8 cellular contexts compared by ENCODE assay signal in the genomic region with DNA sequence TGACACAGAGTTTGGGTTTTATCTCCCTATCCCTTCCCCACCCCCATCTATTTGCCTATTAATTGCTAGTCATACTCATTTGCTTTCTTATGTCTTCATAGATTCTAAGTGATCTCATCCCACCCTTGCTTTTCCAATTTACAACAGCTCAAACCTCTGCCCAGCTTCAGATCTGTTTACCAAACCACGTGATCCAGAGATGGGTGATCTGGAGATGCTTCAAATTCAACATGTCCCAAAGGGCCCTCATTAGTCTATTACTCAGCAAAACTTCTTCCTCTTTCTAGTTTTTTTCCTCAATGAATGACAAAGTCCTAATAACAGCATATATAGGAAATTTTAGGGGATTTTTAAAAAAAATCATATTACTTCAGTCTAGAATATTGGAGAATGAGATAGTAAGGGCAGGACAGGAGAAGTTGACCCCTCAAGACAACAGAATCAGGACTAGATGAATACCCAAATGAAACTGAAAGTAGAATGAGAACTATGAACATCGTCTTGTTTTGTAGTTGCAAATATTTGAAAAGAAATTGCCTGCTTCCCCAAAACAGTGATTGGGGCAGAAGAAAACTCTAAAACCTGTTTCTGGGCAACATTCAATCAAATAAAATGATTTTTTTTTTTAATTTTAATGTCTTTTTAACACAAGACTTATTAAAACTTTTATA.
DNase-seq lines count a peak whose midpoint lies in the region; ATAC-seq lines count a peak whose summit lies in the region.

No MANE protein-coding gene starts in this region.

- no peak for DNase-seq in activated CD8-positive, alpha-beta memory T cell treated with anti-CD3 and anti-CD28 coated beads, Interleukin-2, amount 10 ng/mL, durations not matched to agents 7 days and 5 days
- DNase-seq in activated CD8-positive, alpha-beta memory T cell treated with anti-CD3 and anti-CD28 coated beads, Interleukin-2, amount 50 U/mL, for 4 hours = no peak
- no peak for DNase-seq in activated naive CD4-positive, alpha-beta T cell treated with anti-CD3 and anti-CD28 coated beads, Interleukin-2, amount 50 U/mL, for 72 hours (ENCODE audit: low spot score in 2 of 2)
- no peak for DNase-seq in stimulated activated naive B cell treated with anti-CD40 and anti-IgM and Interleukin-4, amounts not matched to agents 10 μg/mL and 1 μg/mL and 100 μg/mL, for 72 hours
- no peak for DNase-seq in NCI-H146 treated with DMSO at 0.1 percent for 48 hours (lab: John Stamatoyannopoulos, UW; ENCODE audit: unreplicated experiment)
- DNase-seq in midbrain (lab: John Stamatoyannopoulos, UW) = no peak
- DNase-seq in GOT3 (lab: John Stamatoyannopoulos, UW) = no peak

- peak; percentile 66 for ATAC-seq in activated CD8-positive, alpha-beta memory T cell treated with anti-CD3 and anti-CD28 coated beads, Interleukin-2, amount 10 ng/mL, durations not matched to agents 7 days and 5 days
- ATAC-seq in HG03139 (IDR thresholded peaks at IDR 0.05; ENCODE audit: unreplicated experiment) = peak; percentile 65
- ATAC-seq in activated naive CD4-positive, alpha-beta T cell treated with anti-CD3 and anti-CD28 coated beads, Interleukin-2, amount 50 U/mL, for 72 hours = no peak
- peak; percentile 54 to 68 for ATAC-seq in stimulated activated naive B cell treated with anti-CD40 and anti-IgM and Interleukin-4, amounts not matched to agents 10 μg/mL and 1 μg/mL and 100 μg/mL, for 72 hours (replicated peaks)

- H3K36me3 Mint-ChIP-seq in activated CD8-positive, alpha-beta memory T cell treated with anti-CD3 and anti-CD28 coated beads, Interleukin-2, amount 10 ng/mL, durations not matched to agents 7 days and 5 days = peaks cover 15% of the 10 kb centered on the region
- H3K36me3 Mint-ChIP-seq in activated naive CD4-positive, alpha-beta T cell treated with anti-CD3 and anti-CD28 coated beads, Interleukin-2, amount 50 U/mL, for 72 hours = peaks cover 0 to 9% of the 10 kb centered on the region in 2 donors
- no peaks in the 10 kb centered on the region for H3K36me3 Mint-ChIP-seq in stimulated activated naive B cell treated with anti-CD40 and anti-IgM and Interleukin-4, amounts not matched to agents 10 μg/mL and 1 μg/mL and 100 μg/mL, for 72 hours

- no peaks in the 10 kb centered on the region for H3K9me3 Mint-ChIP-seq in activated CD8-positive, alpha-beta memory T cell treated with anti-CD3 and anti-CD28 coated beads, Interleukin-2, amount 10 ng/mL, durations not matched to agents 7 days and 5 days (ENCODE audit: low read depth)
- peaks cover 19% of the 10 kb centered on the region in 2 donors for H3K9me3 Mint-ChIP-seq in activated naive CD4-positive, alpha-beta T cell treated with anti-CD3 and anti-CD28 coated beads, Interleukin-2, amount 50 U/mL, for 72 hours
- H3K9me3 Mint-ChIP-seq in stimulated activated naive B cell treated with anti-CD40 and anti-IgM and Interleukin-4, amounts not matched to agents 10 μg/mL and 1 μg/mL and 100 μg/mL, for 72 hours = peaks cover 5 to 11% of the 10 kb centered on the region in 2 donors

- peak overlapping the region; percentile 83 for H3K27ac Mint-ChIP-seq in activated CD8-positive, alpha-beta memory T cell treated with anti-CD3 and anti-CD28 coated beads, Interleukin-2, amount 10 ng/mL, durations not matched to agents 7 days and 5 days
- H3K27ac Mint-ChIP-seq in activated naive CD4-positive, alpha-beta T cell treated with anti-CD3 and anti-CD28 coated beads, Interleukin-2, amount 50 U/mL, for 72 hours = peak overlapping the region; percentile 43 to 78
- no peak overlapping the region for H3K27ac Mint-ChIP-seq in stimulated activated naive B cell treated with anti-CD40 and anti-IgM and Interleukin-4, amounts not matched to agents 10 μg/mL and 1 μg/mL and 100 μg/mL, for 72 hours

- H3K27me3 Mint-ChIP-seq in activated CD8-positive, alpha-beta memory T cell treated with anti-CD3 and anti-CD28 coated beads, Interleukin-2, amount 10 ng/mL, durations not matched to agents 7 days and 5 days = no peaks in the 10 kb centered on the region
- H3K27me3 Mint-ChIP-seq in stimulated activated naive B cell treated with anti-CD40 and anti-IgM and Interleukin-4, amounts not matched to agents 10 μg/mL and 1 μg/mL and 100 μg/mL, for 72 hours = no peaks in the 10 kb centered on the region

- peak overlapping the region; percentile 24 for H3K4me3 Mint-ChIP-seq in activated CD8-positive, alpha-beta memory T cell treated with anti-CD3 and anti-CD28 coated beads, Interleukin-2, amount 10 ng/mL, durations not matched to agents 7 days and 5 days
- peak overlapping the region; percentile 44 to 52 for H3K4me3 Mint-ChIP-seq in stimulated activated naive B cell treated with anti-CD40 and anti-IgM and Interleukin-4, amounts not matched to agents 10 μg/mL and 1 μg/mL and 100 μg/mL, for 72 hours

- H3K4me1 Mint-ChIP-seq in activated CD8-positive, alpha-beta memory T cell treated with anti-CD3 and anti-CD28 coated beads, Interleukin-2, amount 10 ng/mL, durations not matched to agents 7 days and 5 days = peaks cover 11% of the 10 kb centered on the region
- H3K4me1 Mint-ChIP-seq in stimulated activated naive B cell treated with anti-CD40 and anti-IgM and Interleukin-4, amounts not matched to agents 10 μg/mL and 1 μg/mL and 100 μg/mL, for 72 hours = peaks cover 11 to 21% of the 10 kb centered on the region in 2 donors

- CTCF ChIA-PET in activated CD8-positive, alpha-beta memory T cell treated with anti-CD3 and anti-CD28 coated beads, Interleukin-2, amount 10 ng/mL, durations not matched to agents 7 days and 5 days (lab: Charles Lee) = no interaction called here

Comparison
In these comparisons a context has a peak if more than half of its experiments do, and no peak if none do; other contexts are left out.
1. ATAC-seq: peak in activated CD8-positive, alpha-beta memory T cell treated with anti-CD3 and anti-CD28 coated beads, Interleukin-2, amount 10 ng/mL, durations not matched to agents 7 days and 5 days (single experiment), HG03139 (single experiment) and stimulated activated naive B cell treated with anti-CD40 and anti-IgM and Interleukin-4, amounts not matched to agents 10 μg/mL and 1 μg/mL and 100 μg/mL, for 72 hours (2 of 2); none in activated naive CD4-positive, alpha-beta T cell treated with anti-CD3 and anti-CD28 coated beads, Interleukin-2, amount 50 U/mL, for 72 hours (0 of 2).